1 cellular context compared by ENCODE assay signal in the genomic region with DNA sequence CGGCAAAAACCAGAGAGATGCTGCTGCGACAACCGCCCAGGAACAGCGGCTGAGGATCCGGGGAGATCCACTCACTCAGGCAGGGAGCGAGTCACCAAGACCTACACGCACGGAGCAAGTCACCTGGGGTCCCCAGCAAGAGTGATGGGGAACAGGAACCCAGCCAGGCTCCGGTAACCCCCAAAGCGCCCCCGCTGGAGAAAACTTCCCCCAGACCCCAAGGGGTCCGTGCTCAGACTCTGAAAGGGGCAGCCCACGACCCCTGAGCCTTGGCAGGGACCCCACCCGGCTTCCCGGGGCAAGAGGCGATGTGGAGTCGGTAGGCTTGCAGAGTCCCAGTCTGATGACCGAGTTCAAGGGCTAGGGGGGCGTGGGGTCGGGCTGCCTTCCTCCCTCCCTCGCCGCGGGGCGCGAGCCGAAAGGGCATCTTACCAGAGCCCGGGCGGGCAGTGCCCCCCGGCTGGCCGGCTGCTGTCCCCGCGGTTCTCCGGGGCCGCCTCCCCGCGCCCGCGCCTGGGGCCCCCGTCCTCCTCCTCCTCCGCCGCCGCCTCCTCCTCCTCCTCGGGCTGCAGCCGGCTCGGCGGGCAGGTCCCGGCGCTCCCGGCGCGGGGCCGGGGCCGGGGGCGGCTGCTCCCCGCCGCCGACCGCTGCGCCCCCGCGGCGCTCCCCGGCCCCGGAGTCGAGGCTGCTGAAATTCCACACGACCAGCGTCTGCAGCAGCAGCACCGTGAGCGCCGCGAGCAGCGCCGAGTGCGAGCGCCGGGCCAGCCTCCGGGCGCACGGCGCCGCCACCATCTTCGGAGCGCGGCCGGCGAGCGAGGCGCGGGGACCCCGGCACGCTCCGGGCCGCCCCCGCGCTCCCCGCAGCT.
TF ChIP-seq lines count a peak whose summit lies in the region.

No MANE protein-coding gene starts in this region.

TF ChIP-seq in H1, 55 proteins besides CTCF, POLR2A, EP300 and RAD21:
- 0 out of 2 replicates have a peak, but pooled peaks have one; percentile 19 for TF ChIP-seq RBBP5 (IDR thresholded peaks at IDR 0.05; ENCODE audit: borderline replicate concordance, low read depth, low read length)
- peak; percentile 41 for TF ChIP-seq KDM4A (IDR thresholded peaks at IDR 0.05; ENCODE audit: low read depth, low read length, severe bottlenecking)
- no peak for TF ChIP-seq SUZ12 (IDR thresholded peaks at IDR 0.05; ENCODE audit: low read length)
- TF ChIP-seq PHF8 (conservative IDR thresholded peaks at IDR 0.05; ENCODE audit: low read depth, low read length), result 0 out of 2 replicates have a peak, but pooled peaks have one; percentile 18
- TF ChIP-seq CHD2 (IDR thresholded peaks at IDR 0.05; ENCODE audit: low read length), result no peak
- TF ChIP-seq KDM1A (IDR thresholded peaks at IDR 0.05; ENCODE audit: borderline replicate concordance, low read length), result no peak
- TF ChIP-seq CTBP2 (IDR thresholded peaks at IDR 0.05; ENCODE audit: borderline replicate concordance, insufficient read depth, insufficient read length, low read length), result no peak
- TF ChIP-seq SRF (IDR thresholded peaks at IDR 0.05; ENCODE audit: low read depth, low read length), result no peak
- 0 out of 4 replicates have a peak, but pooled peaks of 1 of the 2 experiments have one; percentile 10 for TF ChIP-seq SIN3A (conservative IDR thresholded peaks at IDR 0.05 in 1 of 2, IDR thresholded peaks at IDR 0.05 in 1 of 2; ENCODE audit: low read depth in 1 of 2, low read length in 2 of 2)
- TF ChIP-seq CHD1 (IDR thresholded peaks at IDR 0.05; ENCODE audit: low read depth, low read length), result no peak
